ENCODE assay signal across 14 cellular contexts in the genomic region with DNA sequence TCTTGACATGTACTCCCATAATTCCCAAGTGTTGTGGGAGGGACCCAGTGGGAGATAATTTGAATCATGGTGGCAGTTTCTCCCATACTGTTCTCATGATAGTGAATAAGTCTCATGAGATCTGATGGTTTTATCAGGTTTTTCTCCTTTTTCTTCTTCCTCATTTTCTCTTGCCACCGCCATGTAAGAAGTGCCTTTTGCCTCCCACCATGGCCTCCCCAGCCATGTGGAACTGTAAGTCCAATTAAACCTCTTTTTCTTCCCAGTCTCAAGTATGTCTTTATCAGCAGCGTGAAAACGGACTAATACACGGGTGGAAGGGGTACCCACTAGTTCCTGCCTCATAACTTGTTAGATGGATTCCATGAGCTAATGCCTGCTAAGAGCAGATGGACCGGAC. TPM values are rescaled to one million over a fixed set of nuclear protein-coding genes. Genes with fewer than 3 reads are reported as not detected.
"Had no signal": no experiment of that assay in that cellular context is flagged by ENCODE, and none has a peak within 500 bp of the region (broad histone marks: within the 10 kb centered on the region; RNA-seq: fewer than 3 reads in every experiment).

No MANE protein-coding gene starts in this region.

RNA-seq across cellular contexts. Expression of a gene that starts 26.5 kb away (rescaled TPM):
- total RNA-seq: stomach, subcutaneous adipose tissue, suprapubic skin, temporal lobe, testis, thoracic aorta, thyroid gland, tibial nerve, transverse colon, upper lobe of left lung, upper lobe of right lung, ureter, urinary bladder, vagina had no signal
- polyA plus RNA-seq: stomach, urinary bladder had no signal

RNA-seq across cellular contexts. Expression of a gene that starts 37.5 kb away (rescaled TPM):
- total RNA-seq: tibial nerve, transverse colon, urinary bladder had no signal
